1 cellular context compared by ENCODE assay signal in genomic region chr9:75002422-75003023, GRCh38.
TF ChIP-seq lines count a peak whose summit lies in the region.

No MANE protein-coding gene starts in this region.

TF ChIP-seq in GM12878, 131 proteins besides CTCF, POLR2A, EP300 and RAD21 (continued from another document):
- no peak for TF ChIP-seq REST (IDR thresholded peaks at IDR 0.05; ENCODE audit: low read depth, low read length)
- TF ChIP-seq RELB (IDR thresholded peaks at IDR 0.05; ENCODE audit: low read depth) = no peak
- TF ChIP-seq IKZF2 (IDR thresholded peaks at IDR 0.05) = no peak
- no peak for TF ChIP-seq ESRRA (IDR thresholded peaks at IDR 0.05; ENCODE audit: low read length)
- no peak for TF ChIP-seq SMAD5 (IDR thresholded peaks at IDR 0.05; ENCODE audit: low read depth)
- TF ChIP-seq CREM (IDR thresholded peaks at IDR 0.05; ENCODE audit: low read depth) = no peak
- TF ChIP-seq STAT3 (IDR thresholded peaks at IDR 0.05; ENCODE audit: low read depth, low read length) = no peak
TF ChIP-seq in GM12878: peak in this region for 0.
